8 cellular contexts compared by ENCODE assay signal in the genomic region with DNA sequence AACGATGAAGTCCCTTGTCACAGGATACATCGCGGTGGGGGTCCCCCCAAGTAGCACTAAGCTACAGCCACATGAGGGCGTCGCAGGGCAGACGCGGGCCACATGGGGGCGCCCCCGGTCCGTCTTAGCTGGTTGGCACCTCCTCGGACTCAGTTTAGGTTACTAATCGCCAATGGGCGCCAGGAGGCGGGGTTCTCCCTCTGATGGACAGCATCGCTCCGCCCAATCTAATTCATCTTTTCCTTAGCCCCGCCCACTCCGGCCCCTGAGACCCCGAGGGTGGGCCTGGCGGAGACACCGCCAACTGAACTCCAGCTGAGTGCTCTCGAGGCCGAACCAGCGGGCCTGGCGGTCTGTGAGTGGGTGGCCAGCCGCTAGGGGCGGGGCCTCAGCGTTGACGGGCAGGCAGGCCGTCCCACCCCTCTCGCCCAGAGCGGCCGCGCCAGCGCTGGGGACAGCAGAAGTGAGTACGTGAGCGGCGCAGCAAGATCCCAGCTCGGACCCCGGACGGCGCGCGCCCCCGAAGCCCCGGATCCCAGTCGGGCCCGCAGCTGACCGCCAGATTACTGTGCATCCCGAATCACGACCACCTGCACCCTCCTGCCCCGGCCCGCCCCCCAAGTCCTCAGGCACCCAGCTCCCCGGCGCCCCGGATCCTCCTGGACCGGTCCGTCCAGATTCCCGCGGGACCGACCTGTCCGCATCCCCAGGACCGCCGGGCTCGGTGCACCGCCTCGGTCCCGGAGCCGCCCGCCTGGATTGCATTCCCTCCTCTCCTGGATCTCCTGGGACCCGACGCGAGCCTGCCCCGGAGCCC. TPM values are rescaled to one million over a fixed set of nuclear protein-coding genes. Genes with fewer than 3 reads are reported as not detected.
A peak's percentile ranks its signal among the peaks of the same experiment; 100 is the strongest.
DNase-seq lines count a peak whose midpoint lies in the region; ATAC-seq and TF ChIP-seq lines count a peak whose summit lies in the region.

A gene (plus strand): TSS at position 457 of the 817 bp plus-strand sequence. CDS start 451 bp downstream, outside the sequence.

- H3K9ac ChIP-seq in BLaER1 treated with 17β-estradiol and CSF1 and Interleukin-3, amounts not matched to agents 10 nM and 100 nM: peak within 1 kb of the TSS; percentile 58 to 79 (median 68); a peak in 21 of 22 replicates

- no peaks in the 10 kb centered on the region for H3K36me3 Mint-ChIP-seq in activated CD4-positive, alpha-beta T cell treated with anti-CD3 and anti-CD28 coated beads, Interleukin-2, amount 10 ng/mL, durations not matched to agents 7 days and 5 days (ENCODE audit: low read depth)

- CTCF ChIA-PET in activated CD4-positive, alpha-beta T cell treated with anti-CD3 and anti-CD28 coated beads, Interleukin-2, amount 10 ng/mL, durations not matched to agents 7 days and 5 days (lab: Charles Lee): interaction anchor here (0.5 to 2.7 kb wide), 51 partner anchors 8 to 740 kb away, joined by 3 to 17 read pairs (median 5); a partner anchor contains a TSS

- H3K9me3 Mint-ChIP-seq in activated CD4-positive, alpha-beta T cell treated with anti-CD3 and anti-CD28 coated beads, Interleukin-2, amount 10 ng/mL, durations not matched to agents 7 days and 5 days: no peaks in the 10 kb centered on the region

- H3K27me3 Mint-ChIP-seq in activated CD4-positive, alpha-beta T cell treated with anti-CD3 and anti-CD28 coated beads, Interleukin-2, amount 10 ng/mL, durations not matched to agents 7 days and 5 days: peaks cover 46% of the 10 kb centered on the region

- no peaks in the 10 kb centered on the region for H3K36me3 ChIP-seq in BLaER1 treated with 17β-estradiol and CSF1 and Interleukin-3, amounts not matched to agents 10 nM and 100 nM

- H3K4me3 ChIP-seq in BLaER1 treated with 17β-estradiol and CSF1 and Interleukin-3, amounts not matched to agents 10 nM and 100 nM: peak within 1 kb of the TSS; percentile 56 to 86 (median 68)
- H3K4me3 ChIP-seq in coronary artery: peak within 1 kb of the TSS; percentile 81

- H3K9me3 ChIP-seq in BLaER1 treated with 17β-estradiol and CSF1 and Interleukin-3, amounts not matched to agents 10 nM and 100 nM (replicated peaks in 1 of 11): no peaks in the 10 kb centered on the region

- DNase-seq in NCI-H526 treated with DMSO at 0.1 percent for 48 hours (lab: John Stamatoyannopoulos, UW) (peak; percentile 98), coronary artery (ENCODE audit: low spot score) (peak; percentile 100), kidney tubule cell (ENCODE audit: low spot score) (peak; percentile 97)
- DNase-seq in activated CD4-positive, alpha-beta T cell treated with anti-CD3 and anti-CD28 coated beads, Interleukin-2, amount 10 ng/mL, durations not matched to agents 7 days and 5 days: peak; percentile 90
- peak; percentile 79 to 87 for DNase-seq in stimulated activated CD4-positive, alpha-beta T cell treated with anti-CD3 and anti-CD28 coated beads, Interleukin-1b, Interleukin-23, amount 100 ng/mL, for 1 hour (ENCODE audit: low read depth in 2 of 2)

- peak; percentile 99 for TF ChIP-seq CTCF in coronary artery (IDR thresholded peaks at IDR 0.05)

- peaks cover 31% of the 10 kb centered on the region for H3K4me1 Mint-ChIP-seq in activated CD4-positive, alpha-beta T cell treated with anti-CD3 and anti-CD28 coated beads, Interleukin-2, amount 10 ng/mL, durations not matched to agents 7 days and 5 days

- H3K4me3 Mint-ChIP-seq in activated CD4-positive, alpha-beta T cell treated with anti-CD3 and anti-CD28 coated beads, Interleukin-2, amount 10 ng/mL, durations not matched to agents 7 days and 5 days: peak within 1 kb of the TSS; percentile 51

- ATAC-seq in GM19395 (IDR thresholded peaks at IDR 0.05; ENCODE audit: unreplicated experiment) (peak; percentile 86), HG03521 (IDR thresholded peaks at IDR 0.05; ENCODE audit: unreplicated experiment) (peak; percentile 80)

- H4K20me1 ChIP-seq in BLaER1 treated with 17β-estradiol and CSF1 and Interleukin-3, amounts not matched to agents 10 nM and 100 nM: peaks cover 0 to 49% (median 37%) of the 10 kb centered on the region in 11 experiments; a peak in 16 of 22 replicates

- POLR2A ChIA-PET in activated CD4-positive, alpha-beta T cell treated with anti-CD3 and anti-CD28 coated beads, Interleukin-2, amount 10 ng/mL, durations not matched to agents 7 days and 5 days (lab: Charles Lee): no interaction called here

- H3K27ac ChIP-seq in BLaER1 treated with 17β-estradiol and CSF1 and Interleukin-3, amounts not matched to agents 10 nM and 100 nM: peak within 1 kb of the TSS in 3 of 11 experiments; percentile 17 to 49 (median 48); a peak in 4 of 22 replicates
- H3K27ac ChIP-seq in coronary artery: peak within 1 kb of the TSS; percentile 52 to 78

- H3K27ac Mint-ChIP-seq in activated CD4-positive, alpha-beta T cell treated with anti-CD3 and anti-CD28 coated beads, Interleukin-2, amount 10 ng/mL, durations not matched to agents 7 days and 5 days: peak within 1 kb of the TSS; percentile 22

- H3K4me1 ChIP-seq in BLaER1 treated with 17β-estradiol and CSF1 and Interleukin-3, amounts not matched to agents 10 nM and 100 nM: peaks cover 13 to 39% (median 18%) of the 10 kb centered on the region in 10 experiments

- peak within 1 kb of the TSS; percentile 94 to 99 (median 98) for H3K4me2 ChIP-seq in BLaER1 treated with 17β-estradiol and CSF1 and Interleukin-3, amounts not matched to agents 10 nM and 100 nM

- H3K27me3 ChIP-seq in BLaER1 treated with 17β-estradiol and CSF1 and Interleukin-3, amounts not matched to agents 10 nM and 100 nM: peaks cover 50 to 59% (median 51%) of the 10 kb centered on the region in 11 experiments

RNA-seq across cellular contexts. Expression of the gene that starts here (rescaled TPM):
- total RNA-seq in activated CD4-positive, alpha-beta T cell treated with anti-CD3 and anti-CD28 coated beads, Interleukin-2, amount 10 ng/mL, durations not matched to agents 7 days and 5 days: under 1 TPM; 0.12 to 0.22 TPM

Comparison
In these comparisons a context has a peak if more than half of its experiments do, and no peak if none do; other contexts are left out.
1. Peak in DNase-seq in activated CD4-positive, alpha-beta T cell treated with anti-CD3 and anti-CD28 coated beads, Interleukin-2, amount 10 ng/mL, durations not matched to agents 7 days and 5 days; RNA of the gene not detected or under 1 TPM.